In the genomic region with DNA sequence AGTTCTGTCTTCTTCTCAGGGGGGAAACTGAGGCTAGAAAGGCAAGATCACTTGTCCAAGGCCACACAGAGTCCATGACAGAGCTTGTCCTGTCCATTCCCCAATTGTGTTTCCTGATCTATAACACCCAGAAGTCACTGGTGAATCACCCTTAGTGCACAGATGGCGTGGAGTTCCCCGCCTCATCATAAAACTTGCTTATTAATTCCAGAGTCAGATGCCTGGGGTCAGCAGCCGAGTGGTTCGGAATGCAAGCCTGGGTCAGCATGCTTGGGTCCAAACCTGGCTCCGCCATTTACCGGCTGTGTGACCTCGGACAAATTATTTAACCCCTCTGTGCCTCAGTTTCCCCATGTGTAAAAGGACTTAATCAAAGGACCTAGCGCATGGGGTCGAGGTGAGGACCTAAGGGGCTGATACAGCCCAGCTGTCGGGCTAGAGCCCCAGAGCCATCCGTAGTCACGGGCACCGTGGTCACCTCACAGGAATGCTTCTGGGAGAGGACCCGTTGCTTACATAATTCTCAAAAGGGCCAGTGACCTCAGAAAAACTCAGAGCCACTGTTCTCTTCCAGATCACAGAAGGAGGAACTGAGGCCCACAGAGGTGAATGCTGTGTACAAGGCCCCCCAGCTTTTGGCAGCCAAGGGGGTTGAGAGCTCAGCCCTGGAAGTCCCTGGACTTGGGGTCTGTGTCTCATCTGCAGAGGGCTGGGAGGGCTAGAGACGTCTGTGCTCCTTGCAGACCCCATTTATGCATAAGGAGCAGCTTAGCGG, we compare ENCODE assay signal across 1 cellular context.
TF ChIP-seq lines count a peak whose summit lies in the region.

No MANE protein-coding gene starts in this region.

TF ChIP-seq in GM12878, 131 proteins besides CTCF, POLR2A, EP300 and RAD21:
- no peak for TF ChIP-seq ETV6 (conservative IDR thresholded peaks at IDR 0.05 in 1 of 2, IDR thresholded peaks at IDR 0.05 in 1 of 2; ENCODE audit: borderline replicate concordance in 1 of 2, low read depth in 1 of 2)
- TF ChIP-seq SPI1 (IDR thresholded peaks at IDR 0.05; ENCODE audit: borderline replicate concordance, insufficient read depth, low read depth, low read length), result no peak
- TF ChIP-seq EED (IDR thresholded peaks at IDR 0.05; ENCODE audit: low read depth), result 0 out of 2 replicates have a peak, but pooled peaks have one; percentile 8
